11 cellular contexts compared by ENCODE assay signal in genomic region chr12:124031058-124031457, GRCh38.
"Had no signal": no experiment of that assay in that cellular context is flagged by ENCODE, and none has a peak within 500 bp of the region (broad histone marks: within the 10 kb centered on the region; RNA-seq: fewer than 3 reads in every experiment).

No MANE protein-coding gene starts in this region.

- H3K27ac ChIP-seq: prostate gland had no signal

- H3K4me3 ChIP-seq: prostate gland, stomach had no signal

- ATAC-seq: activated naive CD4-positive, alpha-beta T cell treated with anti-CD3 and anti-CD28 coated beads, Interleukin-2, amount 50 U/mL, for 72 hours; activated T-cell treated with anti-CD3 and anti-CD28 coated beads, Interleukin-2, amount 50 U/mL, for 72 hours had no signal

- H3K4me1 ChIP-seq: prostate gland, stomach had no signal

- DNase-seq: activated CD4-positive, alpha-beta T cell treated with anti-CD3 and anti-CD28 coated beads, Interleukin-2, amount 10 ng/mL, durations not matched to agents 24 days and 14 days; activated CD4-positive, CD25-positive, alpha-beta regulatory T cell; activated CD8-positive, alpha-beta memory T cell treated with anti-CD3 and anti-CD28 coated beads, Interleukin-2, amount 50 U/mL, for 48 hours; activated gamma-delta T cell; activated T-cell treated with anti-CD3 and anti-CD28 coated beads, Interleukin-2, amount 50 U/mL, for 72 hours; amygdala; occipital lobe; stomach; SW 1271 had no signal

- H3K9me3 ChIP-seq: prostate gland, stomach had no signal

- H3K27me3 ChIP-seq: stomach had no signal

- H3K36me3 ChIP-seq: prostate gland, stomach had no signal
